9 cellular contexts compared by ENCODE assay signal in genomic region chr3:28575100-28575747, GRCh38.
A peak's percentile ranks its signal among the peaks of the same experiment; 100 is the strongest.
DNase-seq lines count a peak whose midpoint lies in the region; ATAC-seq, FAIRE-seq and TF ChIP-seq lines count a peak whose summit lies in the region.
"Had no signal": no experiment of that assay in that cellular context is flagged by ENCODE, and none has a peak within 500 bp of the region (broad histone marks: within the 10 kb centered on the region; RNA-seq: fewer than 3 reads in every experiment).

No MANE protein-coding gene starts in this region.

- intact Hi-C loops in activated CD4-positive, alpha-beta memory T cell treated with anti-CD3 and anti-CD28 coated beads for 36 hours (cut with micrococcal nuclease) = no loop called here

- H3K9me3 ChIP-seq in astrocyte (ENCODE audit: insufficient read depth, low read depth, low read length) = no peaks in the 10 kb centered on the region

- POLR2A ChIA-PET in activated CD4-positive, alpha-beta memory T cell treated with anti-CD3 and anti-CD28 coated beads for 36 hours (lab: Charles Lee) = no interaction called here

- H3K4me3 Mint-ChIP-seq in astrocyte (ENCODE audit: unreplicated experiment) = peak overlapping the region; percentile 82
- no peak overlapping the region for H3K4me3 Mint-ChIP-seq in activated CD4-positive, alpha-beta memory T cell treated with anti-CD3 and anti-CD28 coated beads for 36 hours

- peak overlapping the region; percentile 86 for H3K4me2 ChIP-seq in astrocyte (ENCODE audit: low read length)

- TF ChIP-seq RAD21 in Ishikawa (IDR thresholded peaks at IDR 0.05; ENCODE audit: low read depth) = no peak

- no peaks in the 10 kb centered on the region for H4K20me1 ChIP-seq in astrocyte (ENCODE audit: insufficient read depth, low read length)

- peak; percentile 19 for ATAC-seq in stimulated activated naive CD8-positive, alpha-beta T cell treated with anti-CD3 and anti-CD28 coated beads, Interleukin-15, Interleukin-2, amounts not matched to agents 100 U/mL and 50 U/mL, for 24 hours
- no peak for ATAC-seq in GM18498 (IDR thresholded peaks at IDR 0.05; ENCODE audit: unreplicated experiment)

- TF ChIP-seq EP300 in Ishikawa (IDR thresholded peaks at IDR 0.05; ENCODE audit: borderline replicate concordance) = no peak

- H3K9ac ChIP-seq in astrocyte (ENCODE audit: low read length) = no peak overlapping the region

- CTCF ChIA-PET in activated CD4-positive, alpha-beta memory T cell treated with anti-CD3 and anti-CD28 coated beads for 36 hours (lab: Charles Lee) = no interaction called here

- DNase-seq in astrocyte (ENCODE audit: low read depth) (peak; percentile 8), iPS-NIHi7 (ENCODE audit: extremely low spot score) (peak; percentile 56), RKO (ENCODE audit: low spot score) (no peak), NCI-H446 treated with DMSO at 0.1 percent for 48 hours (lab: John Stamatoyannopoulos, UW) (no peak)
- no peak for DNase-seq in stimulated activated naive CD8-positive, alpha-beta T cell treated with anti-CD3 and anti-CD28 coated beads, Interleukin-15, Interleukin-2, amounts not matched to agents 100 U/mL and 50 U/mL, for 24 hours
- no peak for DNase-seq in activated CD4-positive, alpha-beta memory T cell treated with anti-CD3 and anti-CD28 coated beads for 36 hours
- DNase-seq: T-helper 1 cell had no signal

- no peaks in the 10 kb centered on the region for H3K36me3 Mint-ChIP-seq in astrocyte (ENCODE audit: low read depth, unreplicated experiment)
- H3K36me3 Mint-ChIP-seq in activated CD4-positive, alpha-beta memory T cell treated with anti-CD3 and anti-CD28 coated beads for 36 hours = no peaks in the 10 kb centered on the region

- H3K27ac Mint-ChIP-seq in astrocyte (ENCODE audit: unreplicated experiment) = no peak overlapping the region
- no peak overlapping the region for H3K27ac Mint-ChIP-seq in activated CD4-positive, alpha-beta memory T cell treated with anti-CD3 and anti-CD28 coated beads for 36 hours

- no peaks in the 10 kb centered on the region for H3K4me1 ChIP-seq in astrocyte (ENCODE audit: insufficient read depth, low read length)

- no peak for FAIRE-seq in astrocyte (lab: Jason Lieb, UNC)

- H3K9me3 Mint-ChIP-seq in astrocyte (ENCODE audit: unreplicated experiment) = no peaks in the 10 kb centered on the region
- H3K9me3 Mint-ChIP-seq in activated CD4-positive, alpha-beta memory T cell treated with anti-CD3 and anti-CD28 coated beads for 36 hours = no peaks in the 10 kb centered on the region

- no peaks in the 10 kb centered on the region for H3K36me3 ChIP-seq in astrocyte (ENCODE audit: insufficient read depth, low read length)

- peaks cover 55% of the 10 kb centered on the region for H3K27me3 Mint-ChIP-seq in astrocyte (ENCODE audit: low read depth, unreplicated experiment)
- H3K27me3 Mint-ChIP-seq in activated CD4-positive, alpha-beta memory T cell treated with anti-CD3 and anti-CD28 coated beads for 36 hours = peaks cover 47% of the 10 kb centered on the region

- no peak overlapping the region for H3K27ac ChIP-seq in astrocyte (ENCODE audit: low read depth, low read length)

- peak overlapping the region; percentile 48 for H3K4me3 ChIP-seq in astrocyte (ENCODE audit: insufficient read depth, low read depth, low read length)

- peaks cover 37% of the 10 kb centered on the region for H3K27me3 ChIP-seq in astrocyte (ENCODE audit: insufficient read depth, low read length)

- TF ChIP-seq CTCF in astrocyte (IDR thresholded peaks at IDR 0.05; ENCODE audit: insufficient read depth, low read depth, low read length) = no peak

- H3K79me2 ChIP-seq in astrocyte (ENCODE audit: insufficient read depth, low read length) = no peaks in the 10 kb centered on the region

- H2AFZ ChIP-seq in astrocyte (ENCODE audit: low read depth, low read length) = peak overlapping the region; percentile 73

- peaks cover 2% of the 10 kb centered on the region for H3K4me1 Mint-ChIP-seq in astrocyte (ENCODE audit: low read depth, unreplicated experiment)
- no peaks in the 10 kb centered on the region for H3K4me1 Mint-ChIP-seq in activated CD4-positive, alpha-beta memory T cell treated with anti-CD3 and anti-CD28 coated beads for 36 hours (ENCODE audit: low read depth)

TF ChIP-seq in Ishikawa, 13 proteins besides CTCF, POLR2A, EP300 and RAD21:
- TF ChIP-seq TCF12 (IDR thresholded peaks at IDR 0.05; ENCODE audit: low read depth) (no peak), EGR1 (IDR thresholded peaks at IDR 0.05) (no peak), FOXM1 (IDR thresholded peaks at IDR 0.05; ENCODE audit: borderline replicate concordance, low read depth) (no peak), NFIC (IDR thresholded peaks at IDR 0.05) (no peak), TEAD4 (IDR thresholded peaks at IDR 0.05) (peak; percentile 19; the same call in 1 of the 2 replicates), CEBPB (IDR thresholded peaks at IDR 0.05) (no peak), ZBTB7A (IDR thresholded peaks at IDR 0.05; ENCODE audit: low read depth) (peak; percentile 67; the same call in 1 of the 2 replicates), TAF1 (IDR thresholded peaks at IDR 0.05; ENCODE audit: low read depth) (no peak), CREB1 (IDR thresholded peaks at IDR 0.05; ENCODE audit: low read depth) (no peak), YY1 (IDR thresholded peaks at IDR 0.05; ENCODE audit: low read depth) (no peak)
- TF ChIP-seq, protein P1, sequence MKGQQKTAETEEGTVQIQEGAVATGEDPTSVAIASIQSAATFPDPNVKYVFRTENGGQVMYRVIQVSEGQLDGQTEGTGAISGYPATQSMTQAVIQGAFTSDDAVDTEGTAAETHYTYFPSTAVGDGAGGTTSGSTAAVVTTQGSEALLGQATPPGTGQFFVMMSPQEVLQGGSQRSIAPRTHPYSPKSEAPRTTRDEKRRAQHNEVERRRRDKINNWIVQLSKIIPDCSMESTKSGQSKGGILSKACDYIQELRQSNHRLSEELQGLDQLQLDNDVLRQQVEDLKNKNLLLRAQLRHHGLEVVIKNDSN (IDR thresholded peaks at IDR 0.05) = no peak
- TF ChIP-seq, protein P2, sequence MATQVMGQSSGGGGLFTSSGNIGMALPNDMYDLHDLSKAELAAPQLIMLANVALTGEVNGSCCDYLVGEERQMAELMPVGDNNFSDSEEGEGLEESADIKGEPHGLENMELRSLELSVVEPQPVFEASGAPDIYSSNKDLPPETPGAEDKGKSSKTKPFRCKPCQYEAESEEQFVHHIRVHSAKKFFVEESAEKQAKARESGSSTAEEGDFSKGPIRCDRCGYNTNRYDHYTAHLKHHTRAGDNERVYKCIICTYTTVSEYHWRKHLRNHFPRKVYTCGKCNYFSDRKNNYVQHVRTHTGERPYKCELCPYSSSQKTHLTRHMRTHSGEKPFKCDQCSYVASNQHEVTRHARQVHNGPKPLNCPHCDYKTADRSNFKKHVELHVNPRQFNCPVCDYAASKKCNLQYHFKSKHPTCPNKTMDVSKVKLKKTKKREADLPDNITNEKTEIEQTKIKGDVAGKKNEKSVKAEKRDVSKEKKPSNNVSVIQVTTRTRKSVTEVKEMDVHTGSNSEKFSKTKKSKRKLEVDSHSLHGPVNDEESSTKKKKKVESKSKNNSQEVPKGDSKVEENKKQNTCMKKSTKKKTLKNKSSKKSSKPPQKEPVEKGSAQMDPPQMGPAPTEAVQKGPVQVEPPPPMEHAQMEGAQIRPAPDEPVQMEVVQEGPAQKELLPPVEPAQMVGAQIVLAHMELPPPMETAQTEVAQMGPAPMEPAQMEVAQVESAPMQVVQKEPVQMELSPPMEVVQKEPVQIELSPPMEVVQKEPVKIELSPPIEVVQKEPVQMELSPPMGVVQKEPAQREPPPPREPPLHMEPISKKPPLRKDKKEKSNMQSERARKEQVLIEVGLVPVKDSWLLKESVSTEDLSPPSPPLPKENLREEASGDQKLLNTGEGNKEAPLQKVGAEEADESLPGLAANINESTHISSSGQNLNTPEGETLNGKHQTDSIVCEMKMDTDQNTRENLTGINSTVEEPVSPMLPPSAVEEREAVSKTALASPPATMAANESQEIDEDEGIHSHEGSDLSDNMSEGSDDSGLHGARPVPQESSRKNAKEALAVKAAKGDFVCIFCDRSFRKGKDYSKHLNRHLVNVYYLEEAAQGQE (IDR thresholded peaks at IDR 0.05; ENCODE audit: low read depth) = no peak
TF ChIP-seq in Ishikawa: peak in this region for 2.

Comparison
In these comparisons a context has a peak if more than half of its experiments do, and no peak if none do; other contexts are left out.
1. DNase-seq: peak in astrocyte (single experiment) and iPS-NIHi7 (single experiment); none in stimulated activated naive CD8-positive, alpha-beta T cell treated with anti-CD3 and anti-CD28 coated beads, Interleukin-15, Interleukin-2, amounts not matched to agents 100 U/mL and 50 U/mL, for 24 hours (single experiment), RKO (single experiment), NCI-H446 treated with DMSO at 0.1 percent for 48 hours (single experiment) and activated CD4-positive, alpha-beta memory T cell treated with anti-CD3 and anti-CD28 coated beads for 36 hours (single experiment).